ENCODE assay signal across 12 cellular contexts in the genomic region with DNA sequence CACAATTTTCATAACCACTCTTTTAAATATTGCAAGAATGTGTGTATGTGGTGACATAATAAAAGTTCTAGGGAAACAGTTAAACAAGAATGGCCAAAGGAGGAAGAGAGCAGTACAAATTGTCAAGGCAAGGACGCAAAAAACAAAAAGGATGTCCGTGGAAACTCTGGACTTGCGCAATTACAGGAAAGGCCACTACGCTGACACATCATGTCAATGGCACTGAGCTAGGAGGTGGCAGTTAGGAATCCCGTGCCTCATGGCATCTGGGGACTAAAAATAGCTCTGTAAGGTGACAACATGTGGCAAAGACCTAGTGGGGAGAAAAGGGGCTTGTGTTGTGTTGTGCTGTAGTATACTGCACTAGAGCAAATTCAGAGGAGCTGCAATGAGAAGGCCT.
DNase-seq lines count a peak whose midpoint lies in the region; ATAC-seq and TF ChIP-seq lines count a peak whose summit lies in the region.
"Had no signal": no experiment of that assay in that cellular context is flagged by ENCODE, and none has a peak within 500 bp of the region (broad histone marks: within the 10 kb centered on the region; RNA-seq: fewer than 3 reads in every experiment).

No MANE protein-coding gene starts in this region.

- H3K36me3 Mint-ChIP-seq in osteocyte (ENCODE audit: unreplicated experiment) = no peaks in the 10 kb centered on the region
- H3K36me3 Mint-ChIP-seq: activated naive CD4-positive, alpha-beta T cell treated with anti-CD3 and anti-CD28 coated beads, Interleukin-2, amount 50 U/mL, for 24 hours; mesothelial cell of epicardium; stimulated activated memory B cell treated with anti-CD40 and anti-IgM and Interleukin-4, amounts not matched to agents 10 μg/mL and 1 μg/mL and 100 μg/mL, for 72 hours had no signal

- peak overlapping the region; percentile 97 for H3K27ac Mint-ChIP-seq in osteocyte (ENCODE audit: unreplicated experiment)
- H3K27ac Mint-ChIP-seq: activated naive CD4-positive, alpha-beta T cell treated with anti-CD3 and anti-CD28 coated beads, Interleukin-2, amount 50 U/mL, for 24 hours; mesothelial cell of epicardium; stimulated activated memory B cell treated with anti-CD40 and anti-IgM and Interleukin-4, amounts not matched to agents 10 μg/mL and 1 μg/mL and 100 μg/mL, for 72 hours had no signal

- no peaks in the 10 kb centered on the region for H3K27me3 Mint-ChIP-seq in osteocyte (ENCODE audit: unreplicated experiment)
- H3K27me3 Mint-ChIP-seq: activated naive CD4-positive, alpha-beta T cell treated with anti-CD3 and anti-CD28 coated beads, Interleukin-2, amount 50 U/mL, for 24 hours; stimulated activated memory B cell treated with anti-CD40 and anti-IgM and Interleukin-4, amounts not matched to agents 10 μg/mL and 1 μg/mL and 100 μg/mL, for 72 hours had no signal

- peaks cover 62% of the 10 kb centered on the region for H3K4me1 Mint-ChIP-seq in osteocyte (ENCODE audit: unreplicated experiment)
- H3K4me1 Mint-ChIP-seq: activated naive CD4-positive, alpha-beta T cell treated with anti-CD3 and anti-CD28 coated beads, Interleukin-2, amount 50 U/mL, for 24 hours; mesothelial cell of epicardium; stimulated activated memory B cell treated with anti-CD40 and anti-IgM and Interleukin-4, amounts not matched to agents 10 μg/mL and 1 μg/mL and 100 μg/mL, for 72 hours had no signal

- ATAC-seq in HG03354 (IDR thresholded peaks at IDR 0.05; ENCODE audit: poor library complexity, severe bottlenecking, unreplicated experiment) = no peak
- ATAC-seq: stimulated activated memory B cell treated with anti-CD40 and anti-IgM and Interleukin-4, amounts not matched to agents 10 μg/mL and 1 μg/mL and 100 μg/mL, for 72 hours had no signal

- DNase-seq in GM03348 (ENCODE audit: low spot score) (peak; percentile 24), SIG-M5 treated with dmso at 0.1 percent for 504 hours (lab: John Stamatoyannopoulos, UW; ENCODE audit: unreplicated experiment) (peak; percentile 93), fibroblast of mammary gland (ENCODE audit: low read depth) (peak; percentile 54), osteocyte (ENCODE audit: extremely low spot score, unreplicated experiment) (no peak), NCI-H2107 (lab: John Stamatoyannopoulos, UW) (no peak), GM19238 (ENCODE audit: insufficient read length, low spot score) (no peak), RPMI8226 (no peak)
- DNase-seq: NCI-H1048 had no signal

- TF ChIP-seq CTCF in fibroblast of mammary gland (conservative IDR thresholded peaks at IDR 0.05; ENCODE audit: control insufficient read depth, insufficient read depth, low read depth, low read length) (no peak), osteocyte (IDR thresholded peaks at IDR 0.05) (no peak)

- H3K4me3 Mint-ChIP-seq in osteocyte (ENCODE audit: unreplicated experiment) = no peak overlapping the region
- H3K4me3 Mint-ChIP-seq: activated naive CD4-positive, alpha-beta T cell treated with anti-CD3 and anti-CD28 coated beads, Interleukin-2, amount 50 U/mL, for 24 hours; mesothelial cell of epicardium; stimulated activated memory B cell treated with anti-CD40 and anti-IgM and Interleukin-4, amounts not matched to agents 10 μg/mL and 1 μg/mL and 100 μg/mL, for 72 hours had no signal

- H3K4me3 ChIP-seq in fibroblast of mammary gland (ENCODE audit: control insufficient read depth, low read depth, low read length) = no peak overlapping the region

- H3K9me3 Mint-ChIP-seq in osteocyte (ENCODE audit: unreplicated experiment) = peaks cover 3% of the 10 kb centered on the region
- H3K9me3 Mint-ChIP-seq: activated naive CD4-positive, alpha-beta T cell treated with anti-CD3 and anti-CD28 coated beads, Interleukin-2, amount 50 U/mL, for 24 hours; mesothelial cell of epicardium; stimulated activated memory B cell treated with anti-CD40 and anti-IgM and Interleukin-4, amounts not matched to agents 10 μg/mL and 1 μg/mL and 100 μg/mL, for 72 hours had no signal

Comparison
In these comparisons a context has a peak if more than half of its experiments do, and no peak if none do; other contexts are left out.
1. DNase-seq: peak in GM03348 (single experiment), SIG-M5 treated with dmso at 0.1 percent for 504 hours (single experiment) and fibroblast of mammary gland (single experiment); none in osteocyte (single experiment), NCI-H2107 (single experiment), GM19238 (single experiment) and RPMI8226 (single experiment).